In genomic region chr1:154567386-154568164, GRCh38 we compare ENCODE assay signal across 1 cellular context.
TF ChIP-seq lines count a peak whose summit lies in the region.

Gene CHRNB2, plus strand, starts transcription at chr1:154567778. Its CDS starts 267 bp downstream, at chr1:154568045.

TF ChIP-seq in HepG2, 621 proteins besides CTCF, POLR2A, EP300 and RAD21 (continued from another document and continues in another):
- TF ChIP-seq HMGXB3 (CRISPR knock-in tag; IDR thresholded peaks at IDR 0.05; ENCODE audit: borderline replicate concordance) (peak; percentile 80; the same call in 1 of the 2 replicates), NR2C2 (CRISPR knock-in tag; IDR thresholded peaks at IDR 0.05; ENCODE audit: borderline replicate concordance) (no peak), ZKSCAN1 (IDR thresholded peaks at IDR 0.05; ENCODE audit: low read length) (no peak), DMTF1 (CRISPR knock-in tag; IDR thresholded peaks at IDR 0.05) (no peak), HDAC6 (IDR thresholded peaks at IDR 0.05; ENCODE audit: low read depth, low read length) (no peak), HIVEP1 (CRISPR knock-in tag; IDR thresholded peaks at IDR 0.05) (no peak), ZNF609 (CRISPR knock-in tag; IDR thresholded peaks at IDR 0.05; ENCODE audit: borderline replicate concordance) (no peak), RFX1 (IDR thresholded peaks at IDR 0.05) (no peak), ZNF790 (CRISPR knock-in tag; IDR thresholded peaks at IDR 0.05; ENCODE audit: borderline replicate concordance) (peak; percentile 99; the same call in 1 of the 2 replicates), SIX1 (CRISPR knock-in tag; IDR thresholded peaks at IDR 0.05; ENCODE audit: borderline replicate concordance) (0 out of 2 replicates have a peak, but pooled peaks have one; percentile 31), ZNF362 (CRISPR knock-in tag; IDR thresholded peaks at IDR 0.05; ENCODE audit: borderline replicate concordance) (no peak), ZBTB7B (CRISPR knock-in tag; IDR thresholded peaks at IDR 0.05) (peak; percentile 80), E2F1 (CRISPR knock-in tag; IDR thresholded peaks at IDR 0.05) (0 out of 2 replicates have a peak, but pooled peaks have one; percentile 36), TEAD3 (CRISPR knock-in tag; optimal IDR thresholded peaks at IDR 0.05; ENCODE audit: borderline replicate concordance) (peak; percentile 62), ATM (IDR thresholded peaks at IDR 0.05; ENCODE audit: borderline replicate concordance) (no peak), NFKB2 (CRISPR knock-in tag; IDR thresholded peaks at IDR 0.05; ENCODE audit: borderline replicate concordance) (peak; percentile 98)
- TF ChIP-seq, protein P1, sequence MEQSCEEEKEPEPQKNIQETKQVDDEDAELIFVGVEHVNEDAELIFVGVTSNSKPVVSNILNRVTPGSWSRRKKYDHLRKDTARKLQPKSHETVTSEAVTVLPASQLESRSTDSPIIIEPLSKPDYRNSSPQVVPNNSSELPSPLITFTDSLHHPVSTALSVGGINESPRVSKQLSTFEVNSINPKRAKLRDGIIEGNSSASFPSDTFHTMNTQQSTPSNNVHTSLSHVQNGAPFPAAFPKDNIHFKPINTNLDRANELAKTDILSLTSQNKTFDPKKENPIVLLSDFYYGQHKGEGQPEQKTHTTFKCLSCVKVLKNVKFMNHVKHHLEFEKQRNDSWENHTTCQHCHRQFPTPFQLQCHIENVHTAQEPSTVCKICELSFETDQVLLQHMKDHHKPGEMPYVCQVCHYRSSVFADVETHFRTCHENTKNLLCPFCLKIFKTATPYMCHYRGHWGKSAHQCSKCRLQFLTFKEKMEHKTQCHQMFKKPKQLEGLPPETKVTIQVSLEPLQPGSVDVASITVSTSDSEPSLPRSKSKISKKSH (CRISPR knock-in tag; IDR thresholded peaks at IDR 0.05; ENCODE audit: borderline replicate concordance) = peak; percentile 54; the same call in 1 of the 2 replicates
- TF ChIP-seq, protein P2, sequence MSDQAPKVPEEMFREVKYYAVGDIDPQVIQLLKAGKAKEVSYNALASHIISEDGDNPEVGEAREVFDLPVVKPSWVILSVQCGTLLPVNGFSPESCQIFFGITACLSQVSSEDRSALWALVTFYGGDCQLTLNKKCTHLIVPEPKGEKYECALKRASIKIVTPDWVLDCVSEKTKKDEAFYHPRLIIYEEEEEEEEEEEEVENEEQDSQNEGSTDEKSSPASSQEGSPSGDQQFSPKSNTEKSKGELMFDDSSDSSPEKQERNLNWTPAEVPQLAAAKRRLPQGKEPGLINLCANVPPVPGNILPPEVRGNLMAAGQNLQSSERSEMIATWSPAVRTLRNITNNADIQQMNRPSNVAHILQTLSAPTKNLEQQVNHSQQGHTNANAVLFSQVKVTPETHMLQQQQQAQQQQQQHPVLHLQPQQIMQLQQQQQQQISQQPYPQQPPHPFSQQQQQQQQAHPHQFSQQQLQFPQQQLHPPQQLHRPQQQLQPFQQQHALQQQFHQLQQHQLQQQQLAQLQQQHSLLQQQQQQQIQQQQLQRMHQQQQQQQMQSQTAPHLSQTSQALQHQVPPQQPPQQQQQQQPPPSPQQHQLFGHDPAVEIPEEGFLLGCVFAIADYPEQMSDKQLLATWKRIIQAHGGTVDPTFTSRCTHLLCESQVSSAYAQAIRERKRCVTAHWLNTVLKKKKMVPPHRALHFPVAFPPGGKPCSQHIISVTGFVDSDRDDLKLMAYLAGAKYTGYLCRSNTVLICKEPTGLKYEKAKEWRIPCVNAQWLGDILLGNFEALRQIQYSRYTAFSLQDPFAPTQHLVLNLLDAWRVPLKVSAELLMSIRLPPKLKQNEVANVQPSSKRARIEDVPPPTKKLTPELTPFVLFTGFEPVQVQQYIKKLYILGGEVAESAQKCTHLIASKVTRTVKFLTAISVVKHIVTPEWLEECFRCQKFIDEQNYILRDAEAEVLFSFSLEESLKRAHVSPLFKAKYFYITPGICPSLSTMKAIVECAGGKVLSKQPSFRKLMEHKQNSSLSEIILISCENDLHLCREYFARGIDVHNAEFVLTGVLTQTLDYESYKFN (CRISPR knock-in tag; conservative IDR thresholded peaks at IDR 0.05) = no peak
- TF ChIP-seq, protein P3, sequence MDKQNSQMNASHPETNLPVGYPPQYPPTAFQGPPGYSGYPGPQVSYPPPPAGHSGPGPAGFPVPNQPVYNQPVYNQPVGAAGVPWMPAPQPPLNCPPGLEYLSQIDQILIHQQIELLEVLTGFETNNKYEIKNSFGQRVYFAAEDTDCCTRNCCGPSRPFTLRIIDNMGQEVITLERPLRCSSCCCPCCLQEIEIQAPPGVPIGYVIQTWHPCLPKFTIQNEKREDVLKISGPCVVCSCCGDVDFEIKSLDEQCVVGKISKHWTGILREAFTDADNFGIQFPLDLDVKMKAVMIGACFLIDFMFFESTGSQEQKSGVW (CRISPR knock-in tag; IDR thresholded peaks at IDR 0.05; ENCODE audit: borderline replicate concordance) = no peak
- TF ChIP-seq, protein P4, sequence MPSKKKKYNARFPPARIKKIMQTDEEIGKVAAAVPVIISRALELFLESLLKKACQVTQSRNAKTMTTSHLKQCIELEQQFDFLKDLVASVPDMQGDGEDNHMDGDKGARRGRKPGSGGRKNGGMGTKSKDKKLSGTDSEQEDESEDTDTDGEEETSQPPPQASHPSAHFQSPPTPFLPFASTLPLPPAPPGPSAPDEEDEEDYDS (CRISPR knock-in tag; IDR thresholded peaks at IDR 0.05) = peak; percentile 43; the same call in 1 of the 2 replicates
- TF ChIP-seq, protein P5, sequence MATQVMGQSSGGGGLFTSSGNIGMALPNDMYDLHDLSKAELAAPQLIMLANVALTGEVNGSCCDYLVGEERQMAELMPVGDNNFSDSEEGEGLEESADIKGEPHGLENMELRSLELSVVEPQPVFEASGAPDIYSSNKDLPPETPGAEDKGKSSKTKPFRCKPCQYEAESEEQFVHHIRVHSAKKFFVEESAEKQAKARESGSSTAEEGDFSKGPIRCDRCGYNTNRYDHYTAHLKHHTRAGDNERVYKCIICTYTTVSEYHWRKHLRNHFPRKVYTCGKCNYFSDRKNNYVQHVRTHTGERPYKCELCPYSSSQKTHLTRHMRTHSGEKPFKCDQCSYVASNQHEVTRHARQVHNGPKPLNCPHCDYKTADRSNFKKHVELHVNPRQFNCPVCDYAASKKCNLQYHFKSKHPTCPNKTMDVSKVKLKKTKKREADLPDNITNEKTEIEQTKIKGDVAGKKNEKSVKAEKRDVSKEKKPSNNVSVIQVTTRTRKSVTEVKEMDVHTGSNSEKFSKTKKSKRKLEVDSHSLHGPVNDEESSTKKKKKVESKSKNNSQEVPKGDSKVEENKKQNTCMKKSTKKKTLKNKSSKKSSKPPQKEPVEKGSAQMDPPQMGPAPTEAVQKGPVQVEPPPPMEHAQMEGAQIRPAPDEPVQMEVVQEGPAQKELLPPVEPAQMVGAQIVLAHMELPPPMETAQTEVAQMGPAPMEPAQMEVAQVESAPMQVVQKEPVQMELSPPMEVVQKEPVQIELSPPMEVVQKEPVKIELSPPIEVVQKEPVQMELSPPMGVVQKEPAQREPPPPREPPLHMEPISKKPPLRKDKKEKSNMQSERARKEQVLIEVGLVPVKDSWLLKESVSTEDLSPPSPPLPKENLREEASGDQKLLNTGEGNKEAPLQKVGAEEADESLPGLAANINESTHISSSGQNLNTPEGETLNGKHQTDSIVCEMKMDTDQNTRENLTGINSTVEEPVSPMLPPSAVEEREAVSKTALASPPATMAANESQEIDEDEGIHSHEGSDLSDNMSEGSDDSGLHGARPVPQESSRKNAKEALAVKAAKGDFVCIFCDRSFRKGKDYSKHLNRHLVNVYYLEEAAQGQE (IDR thresholded peaks at IDR 0.05; ENCODE audit: borderline replicate concordance in 1 of 2, low read depth in 1 of 2, low read length in 2 of 2) = peak in 1 of 2 experiments; percentile 98
